In genomic region chr4:6346373-6347110, GRCh38 we compare ENCODE assay signal across 14 cellular contexts.
DNase-seq lines count a peak whose midpoint lies in the region; ATAC-seq and TF ChIP-seq lines count a peak whose summit lies in the region.
"Had no signal": no experiment of that assay in that cellular context is flagged by ENCODE, and none has a peak within 500 bp of the region (broad histone marks: within the 10 kb centered on the region; RNA-seq: fewer than 3 reads in every experiment).

No MANE protein-coding gene starts in this region.

- no peak overlapping the region for H2AFZ ChIP-seq in osteoblast (ENCODE audit: low read length)
- H2AFZ ChIP-seq: GM23248 had no signal

- no peaks in the 10 kb centered on the region for H3K27me3 ChIP-seq in BLaER1
- no peaks in the 10 kb centered on the region for H3K27me3 ChIP-seq in dorsolateral prefrontal cortex
- peaks cover 7% of the 10 kb centered on the region for H3K27me3 ChIP-seq in osteoblast (ENCODE audit: insufficient read depth, low read length)
- H3K27me3 ChIP-seq in suprapubic skin: peaks cover 15% of the 10 kb centered on the region

- H3K4me2 ChIP-seq in BLaER1: peak overlapping the region; percentile 63
- H3K4me2 ChIP-seq in osteoblast (ENCODE audit: insufficient read depth, low read length): no peak overlapping the region

- no peak for ATAC-seq in GM21526 (IDR thresholded peaks at IDR 0.05; ENCODE audit: low FRiP score, unreplicated experiment)
- ATAC-seq: HCT116 had no signal

- H3K27ac ChIP-seq in BLaER1: no peak overlapping the region
- H3K27ac ChIP-seq in HEK293 (ENCODE audit: extremely low read depth, low read depth, low read length): no peak overlapping the region
- peak overlapping the region in 50 of 59 donors; percentile 6 to 92 (median 70) for H3K27ac ChIP-seq in dorsolateral prefrontal cortex
- no peak overlapping the region for H3K27ac ChIP-seq in osteoblast (ENCODE audit: low read depth, low read length)
- H3K27ac ChIP-seq in suprapubic skin: no peak overlapping the region
- H3K27ac ChIP-seq: GM23248 had no signal

- H3K36me3 ChIP-seq in BLaER1 (no peaks in the 10 kb centered on the region), HEK293 (ENCODE audit: control insufficient read depth in 2 of 2, insufficient read depth in 1 of 2, low read length in 2 of 2) (peaks cover 0 to 9% of the 10 kb centered on the region in 2 experiments; a peak in 1 of 3 replicates), osteoblast (ENCODE audit: insufficient read depth, low read length) (no peaks in the 10 kb centered on the region), suprapubic skin (no peaks in the 10 kb centered on the region)

- no peaks in the 10 kb centered on the region for H4K20me1 ChIP-seq in BLaER1
- H4K20me1 ChIP-seq in osteoblast (ENCODE audit: insufficient read depth, low read length): no peaks in the 10 kb centered on the region

- H3K4me1 ChIP-seq in BLaER1 (peaks cover 73% of the 10 kb centered on the region), HEK293 (ENCODE audit: control insufficient read depth, insufficient read depth, low read length) (no peaks in the 10 kb centered on the region), osteoblast (ENCODE audit: insufficient read depth, low read length) (peaks cover 12% of the 10 kb centered on the region), suprapubic skin (no peaks in the 10 kb centered on the region)
- H3K4me1 ChIP-seq: Caco-2 had no signal

- TF ChIP-seq POLR2A in suprapubic skin (IDR thresholded peaks at IDR 0.05): no peak

- POLR2A ChIA-PET in HEK293 (lab: Yijun Ruan, JAX): no interaction called here

- TF ChIP-seq EP300 in suprapubic skin (IDR thresholded peaks at IDR 0.05): no peak

- TF ChIP-seq CTCF in HEK293 (tag by site-specific recombination; IDR thresholded peaks at IDR 0.05) (no peak), dorsolateral prefrontal cortex (IDR thresholded peaks at IDR 0.05 in 54 of 56, conservative IDR thresholded peaks at IDR 0.05 in 2 of 56; ENCODE audit: low read depth in 1 of 56, partially characterized antibody in 56 of 56) (no peak), osteoblast (IDR thresholded peaks at IDR 0.05; ENCODE audit: extremely low read depth, low read depth, low read length) (no peak), suprapubic skin (IDR thresholded peaks at IDR 0.05) (no peak)

- H3K9me3 ChIP-seq in BLaER1: peaks cover 15% of the 10 kb centered on the region
- H3K9me3 ChIP-seq in HEK293 (ENCODE audit: control insufficient read depth, insufficient read depth, low read depth, low read length): no peaks in the 10 kb centered on the region
- no peaks in the 10 kb centered on the region for H3K9me3 ChIP-seq in osteoblast (ENCODE audit: low read depth, low read length)
- no peaks in the 10 kb centered on the region for H3K9me3 ChIP-seq in suprapubic skin
- H3K9me3 ChIP-seq: Caco-2 had no signal

- H3K79me2 ChIP-seq in osteoblast (ENCODE audit: insufficient read depth, low read length): no peaks in the 10 kb centered on the region

- 0 out of 2 replicates have a peak overlapping the region, but pooled peaks have one; percentile 5 for H3K9ac ChIP-seq in BLaER1
- H3K9ac ChIP-seq: GM23248 had no signal

- H3K4me3 ChIP-seq in BLaER1 (no peak overlapping the region), HEK293 (ENCODE audit: low read depth, low read length) (no peak overlapping the region), dorsolateral prefrontal cortex (no peak overlapping the region), osteoblast (ENCODE audit: insufficient read depth, low read length) (no peak overlapping the region), suprapubic skin (no peak overlapping the region)
- H3K4me3 ChIP-seq: GM23248 had no signal

- peak in 2 of 10 donors; percentile 66 to 78 for DNase-seq in dorsolateral prefrontal cortex
- peak; percentile 55 for DNase-seq in osteoblast (ENCODE audit: insufficient read length, low spot score, missing footprints)
- no peak for DNase-seq in medulla oblongata (ENCODE audit: extremely low spot score)
- DNase-seq in suprapubic skin (ENCODE audit: low spot score in 2 of 2): no peak
- DNase-seq in stimulated activated naive CD4-positive, alpha-beta T cell treated with Interleukin-2 at 50 U/mL for 16 hours (lab: John Stamatoyannopoulos, UW): no peak
- DNase-seq: Caco-2; CD8-positive, alpha-beta memory T cell; DND-41; GDM1; GM23248 had no signal

- CTCF ChIA-PET in HEK293 (lab: Yijun Ruan, JAX): no interaction called here

- WGBS in suprapubic skin: 81% methylated on average over 4 of the region's 16 CpGs

- intact Hi-C loops in dorsolateral prefrontal cortex (cut with DNase I): no loop called here

TF ChIP-seq in HEK293, 187 proteins besides CTCF, POLR2A, EP300 and RAD21:
- TF ChIP-seq SCRT2 (tag by site-specific recombination; IDR thresholded peaks at IDR 0.05): peak; percentile 35; the same call in 1 of the 2 replicates
- no peak for TF ChIP-seq ZSCAN18 (tag by site-specific recombination; IDR thresholded peaks at IDR 0.05)

Comparison
In these comparisons a context has a peak if more than half of its experiments do, and no peak if none do; other contexts are left out.
1. H3K27ac ChIP-seq: peak in dorsolateral prefrontal cortex (50 of 59); none in BLaER1 (single experiment), HEK293 (single experiment), osteoblast (single experiment) and suprapubic skin (single experiment).